Comparison of ENCODE assay signal across 21 cellular contexts in the genomic region with DNA sequence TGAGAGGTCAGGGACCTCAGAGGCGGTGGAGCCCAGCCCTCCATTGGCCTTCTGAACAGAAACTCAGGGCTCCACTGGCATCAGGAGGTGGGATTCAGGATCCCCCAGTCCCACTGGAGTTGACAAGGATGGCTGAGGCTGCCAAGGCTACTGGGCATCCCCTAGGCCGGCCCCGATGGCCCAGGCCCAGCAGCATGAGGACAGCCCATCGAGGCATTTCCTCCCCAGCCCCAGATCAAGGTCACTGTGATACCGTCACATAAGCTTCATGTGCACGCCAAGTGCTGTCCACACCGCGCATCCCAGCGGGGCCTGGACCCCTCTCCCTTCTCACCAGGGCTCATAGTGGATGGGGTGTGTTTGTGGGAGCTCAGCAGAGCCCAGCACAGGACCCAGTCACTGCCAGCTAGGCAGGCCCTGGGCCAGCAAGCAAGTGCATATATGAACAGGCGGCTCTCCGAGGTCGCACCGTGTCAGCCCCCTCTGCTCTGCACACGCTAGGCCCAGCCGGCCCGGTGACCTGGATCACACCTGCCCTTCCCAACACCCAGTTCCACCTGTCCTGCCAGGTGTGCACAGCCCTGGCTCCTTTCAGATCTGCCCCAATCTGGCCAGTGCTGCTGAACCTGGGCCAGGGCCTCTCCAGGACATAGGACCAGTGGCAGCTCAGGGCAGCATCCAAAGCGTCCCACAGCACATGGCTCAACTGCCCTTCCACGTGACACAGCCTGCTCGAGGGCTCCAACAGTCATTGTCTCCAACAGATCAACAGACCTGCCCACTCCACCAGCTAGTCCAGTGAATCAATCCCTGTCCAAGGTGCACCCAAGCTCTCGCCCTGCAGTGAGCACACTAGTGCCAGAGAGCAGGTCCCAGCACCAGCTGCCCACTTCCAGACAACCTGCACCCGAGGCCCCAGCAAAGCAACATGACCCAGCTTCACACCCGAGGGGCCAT. TPM values are rescaled to one million over a fixed set of nuclear protein-coding genes. Genes with fewer than 3 reads are reported as not detected.
DNase-seq lines count a peak whose midpoint lies in the region; ATAC-seq and TF ChIP-seq lines count a peak whose summit lies in the region.
"Had no signal": no experiment of that assay in that cellular context is flagged by ENCODE, and none has a peak within 500 bp of the region (broad histone marks: within the 10 kb centered on the region; RNA-seq: fewer than 3 reads in every experiment).

No MANE protein-coding gene starts in this region.

- no peak overlapping the region for H3K14ac ChIP-seq in H9 (ENCODE audit: insufficient read depth, low read length)

- H3K9me3 Mint-ChIP-seq in H9: 0 out of 5 replicates have a peak, but pooled peaks cover 0 to 3% of the 10 kb centered on the region in 2 experiments
- H3K9me3 Mint-ChIP-seq: activated T-cell treated with anti-CD3 and anti-CD28 coated beads, Interleukin-2, amount 50 U/mL, for 4 hours; CD4-positive, alpha-beta memory T cell had no signal

- H2AK5ac ChIP-seq in H9 (ENCODE audit: insufficient read length, low read length): no peak overlapping the region

- no peak overlapping the region for H2BK15ac ChIP-seq in H9 (ENCODE audit: low read depth, low read length)

- H2BK5ac ChIP-seq in H9 (ENCODE audit: insufficient read length, low read length): no peak overlapping the region

- H3K4me1 Mint-ChIP-seq in H9: peaks cover 13 to 29% of the 10 kb centered on the region in 2 experiments
- H3K4me1 Mint-ChIP-seq: CD4-positive, alpha-beta memory T cell had no signal

- H3K23ac ChIP-seq in H9 (ENCODE audit: insufficient read length, low read depth, low read length): no peak overlapping the region

- no peak overlapping the region for H3K4me2 ChIP-seq in H9 (ENCODE audit: insufficient read depth, insufficient read length, low read length)
- H3K4me2 ChIP-seq: hepatocyte had no signal

- no peaks in the 10 kb centered on the region for H3K23me2 ChIP-seq in H9 (ENCODE audit: insufficient read length, low read depth, low read length, poor library complexity, severe bottlenecking)

- no peak overlapping the region for H2AFZ ChIP-seq in H9 (ENCODE audit: low read length)
- H2AFZ ChIP-seq: hepatocyte had no signal

- H3K27me3 Mint-ChIP-seq in H9 (ENCODE audit: low read depth): no peaks in the 10 kb centered on the region
- H3K27me3 Mint-ChIP-seq: CD4-positive, alpha-beta memory T cell had no signal

- H3K36me3 Mint-ChIP-seq in H9 (ENCODE audit: insufficient read depth in 1 of 3, low read depth in 3 of 3): peaks cover 0 to 11% (median 3%) of the 10 kb centered on the region in 3 experiments; a peak in 3 of 7 replicates
- H3K36me3 Mint-ChIP-seq: CD4-positive, alpha-beta memory T cell had no signal

- H3K27ac ChIP-seq in H9 (ENCODE audit: insufficient read length, low read depth, low read length): no peak overlapping the region
- H3K27ac ChIP-seq in stomach: peak overlapping the region in 2 of 5 donors; percentile 49 to 77
- H3K27ac ChIP-seq: cardiac muscle cell, hepatocyte, suprapubic skin had no signal

- no peak overlapping the region for H3K18ac ChIP-seq in H9 (ENCODE audit: insufficient read length, low read depth, low read length)

- intact Hi-C loops in mucosa of descending colon (cut with DNase I, micrococcal nuclease) (no loop called here), stomach (cut with DNase I; ENCODE audit: low total_unique reads) (no loop called here)

- H3K4me1 ChIP-seq in H9 (ENCODE audit: insufficient read depth, low read length) (peaks cover 3% of the 10 kb centered on the region; the same call in 1 of the 2 replicates), mucosa of descending colon (ENCODE audit: low read depth) (peaks cover 8% of the 10 kb centered on the region), stomach (peaks cover 15 to 54% (median 43%) of the 10 kb centered on the region in 4 donors)
- H3K4me1 ChIP-seq: suprapubic skin had no signal

- H4K8ac ChIP-seq in H9 (replicated peaks; ENCODE audit: insufficient read length, low read depth, low read length): no peak overlapping the region

- H3K27ac Mint-ChIP-seq in H9: peak overlapping the region; percentile 69 to 90 (median 76); a peak in 4 of 7 replicates
- H3K27ac Mint-ChIP-seq: CD4-positive, alpha-beta memory T cell had no signal

- H3K36me3 ChIP-seq in mucosa of descending colon (ENCODE audit: low read depth) (no peaks in the 10 kb centered on the region), stomach (no peaks in the 10 kb centered on the region)
- H3K36me3 ChIP-seq: cardiac muscle cell, suprapubic skin had no signal

- no peak overlapping the region for H2BK12ac ChIP-seq in H9 (ENCODE audit: insufficient read length, low read depth, low read length)

- WGBS in H9 (ENCODE audit: extremely low coverage, insufficient read length, low lambda C conversion rate): no CpG with 5 or more reads among the region's 22 CpGs
- 61 to 77% (median 63%) methylated on average over 18 to 22 of the region's 22 CpGs for WGBS in stomach, 5 donors

- H3T11ph ChIP-seq in H9 (ENCODE audit: low read length): no peak overlapping the region

- H3K27me3 ChIP-seq in H9 (ENCODE audit: insufficient read depth, low read length) (no peaks in the 10 kb centered on the region), stomach (no peaks in the 10 kb centered on the region)
- H3K27me3 ChIP-seq: cardiac muscle cell, hepatocyte, suprapubic skin had no signal

- TF ChIP-seq CTCF in H9 (conservative IDR thresholded peaks at IDR 0.05) (no peak), mucosa of descending colon (IDR thresholded peaks at IDR 0.05) (no peak), stomach (IDR thresholded peaks at IDR 0.05) (no peak)

- no peak overlapping the region for H3K56ac ChIP-seq in H9 (ENCODE audit: insufficient read length, low read depth, low read length)

- no peaks in the 10 kb centered on the region for H3K79me2 ChIP-seq in H9 (ENCODE audit: insufficient read depth, low read length)

- TF ChIP-seq EP300 in stomach (IDR thresholded peaks at IDR 0.05): no peak

- no peak overlapping the region for H4K5ac ChIP-seq in H9 (ENCODE audit: insufficient read length, low read depth, low read length)

- H3K9me3 ChIP-seq in H9 (ENCODE audit: control insufficient read depth, low read depth, low read length) (no peaks in the 10 kb centered on the region), mucosa of descending colon (no peaks in the 10 kb centered on the region), stomach (no peaks in the 10 kb centered on the region)
- H3K9me3 ChIP-seq: suprapubic skin had no signal

- H4K91ac ChIP-seq in H9 (ENCODE audit: insufficient read length, low read depth, low read length): no peak overlapping the region

- H2BK20ac ChIP-seq in H9 (ENCODE audit: low read depth, low read length, poor library complexity, severe bottlenecking): no peak overlapping the region

- no peak for TF ChIP-seq POLR2A in stomach (IDR thresholded peaks at IDR 0.05)

- H3K79me1 ChIP-seq in H9 (ENCODE audit: insufficient read depth, low read depth, low read length, poor library complexity, severe bottlenecking): no peaks in the 10 kb centered on the region

- H3K4me3 ChIP-seq in mucosa of descending colon (no peak overlapping the region), stomach (no peak overlapping the region)
- H3K4me3 ChIP-seq: cardiac muscle cell, hepatocyte, suprapubic skin had no signal

- no peak overlapping the region for H3K4ac ChIP-seq in H9 (ENCODE audit: low read depth, low read length)

- no peak overlapping the region for H3K9ac ChIP-seq in H9 (ENCODE audit: extremely low read depth, insufficient read length, low read length)

- no peak for DNase-seq in H9
- peak in 1 of 3 donors; percentile 17 for DNase-seq in mucosa of descending colon
- peak; percentile 76 for DNase-seq in stomach
- DNase-seq in SKM-1 (lab: John Stamatoyannopoulos, UW; ENCODE audit: unreplicated experiment): no peak
- no peak for DNase-seq in effector CD8-positive, alpha-beta T cell (lab: John Stamatoyannopoulos, UW)
- no peak for DNase-seq in GM19238 (ENCODE audit: insufficient read length, low spot score)
- DNase-seq: activated naive CD4-positive, alpha-beta T cell treated with Interleukin-2 at 50 U/mL for 16 hours; activated T-cell treated with anti-CD3 and anti-CD28 coated beads, Interleukin-2, amount 50 U/mL, for 4 hours; amniotic stem cell; CD4-positive, alpha-beta memory T cell; dermis blood vessel endothelial cell; DMS79; mammary epithelial cell; NCI-H69; SIG-M5; T-helper 1 cell had no signal

- H2BK120ac ChIP-seq in H9 (ENCODE audit: low read depth, low read length, poor library complexity, severe bottlenecking): no peak overlapping the region

- H3K4me3 Mint-ChIP-seq in H9: no peak overlapping the region
- H3K4me3 Mint-ChIP-seq: activated T-cell treated with anti-CD3 and anti-CD28 coated beads, Interleukin-2, amount 50 U/mL, for 4 hours; CD4-positive, alpha-beta memory T cell had no signal

- H4K20me1 ChIP-seq in H9 (ENCODE audit: control insufficient read depth, insufficient read depth, insufficient read length): peaks cover under 1% of the 10 kb centered on the region

- ATAC-seq in esophagus mucosa: peak; percentile 14
- ATAC-seq in mucosa of descending colon: peak; percentile 20
- ATAC-seq: activated T-cell treated with anti-CD3 and anti-CD28 coated beads, Interleukin-2, amount 50 U/mL, for 4 hours; HCT116 had no signal

RNA-seq across cellular contexts. Expression of gene RASD1, which starts 32.8 kb away (rescaled TPM):
- total RNA-seq in H9 (2021) (5.7 and 6.8 TPM in 2 replicates), esophagus mucosa (0.60 TPM), mucosa of descending colon (10 to 100 TPM; 10.8 to 27.8 (median 19.2) TPM), stomach (10 to 100 TPM in 4 of 5 donors, 1 to 10 TPM in 1; 3.7 to 72.9 (median 25.0) TPM)
- polyA plus RNA-seq in stomach: 10 to 100 TPM in 2 of 3 donors, 1 to 10 TPM in 1; 9.5 to 15.0 (median 10.7) TPM
- polyA plus RNA-seq: mammary epithelial cell had no signal

RNA-seq across cellular contexts. Expression of gene MED9, which starts 52.2 kb away (rescaled TPM):
- total RNA-seq in H9 (2021) (19.6 and 20.0 TPM in 2 replicates), esophagus mucosa (6.5 TPM), mucosa of descending colon (10 to 100 TPM; 17.9 to 23.1 (median 20.3) TPM), stomach (10 to 100 TPM in 2 of 5 donors, 1 to 10 TPM in 3; 2.9 to 14.5 (median 6.7) TPM)
- 10 to 100 TPM; 11.2 to 14.1 (median 12.3) TPM for polyA plus RNA-seq in stomach
